ENCODE assay signal across 8 cellular contexts in the genomic region with DNA sequence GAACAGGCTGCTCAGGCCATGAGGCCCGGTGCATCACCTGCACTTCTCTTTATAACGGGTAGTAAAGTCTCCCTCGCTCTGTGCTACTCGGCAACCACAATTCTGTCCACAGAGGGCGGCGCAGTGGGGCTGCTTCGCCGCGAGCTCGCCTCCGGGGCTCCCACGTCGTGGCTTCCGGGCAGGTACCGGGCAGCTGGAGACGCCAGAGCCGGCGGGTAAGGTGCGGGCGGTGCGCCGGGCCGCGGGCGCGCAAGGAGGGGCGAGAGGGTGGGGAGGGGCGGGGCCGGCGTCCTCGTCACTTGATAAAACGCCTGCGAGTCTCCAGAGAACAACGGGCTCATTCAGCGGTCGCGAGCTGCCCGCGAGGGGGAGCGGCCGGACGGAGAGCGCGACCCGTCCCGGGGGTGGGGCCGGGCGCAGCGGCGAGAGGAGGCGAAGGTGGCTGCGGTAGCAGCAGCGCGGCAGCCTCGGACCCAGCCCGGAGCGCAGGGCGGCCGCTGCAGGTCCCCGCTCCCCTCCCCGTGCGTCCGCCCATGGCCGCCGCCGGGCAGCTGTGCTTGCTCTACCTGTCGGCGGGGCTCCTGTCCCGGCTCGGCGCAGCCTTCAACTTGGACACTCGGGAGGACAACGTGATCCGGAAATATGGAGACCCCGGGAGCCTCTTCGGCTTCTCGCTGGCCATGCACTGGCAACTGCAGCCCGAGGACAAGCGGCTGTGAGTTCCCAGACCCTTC. TPM values are rescaled to one million over a fixed set of nuclear protein-coding genes. Genes with fewer than 3 reads are reported as not detected.
DNase-seq lines count a peak whose midpoint lies in the region; ATAC-seq and TF ChIP-seq lines count a peak whose summit lies in the region.

Gene ITGA6, plus strand, starts transcription at position 331 of the 734 bp plus-strand sequence.

- POLR2A ChIA-PET in CD4-positive, alpha-beta T cell (lab: Charles Lee): interaction anchor here (0.6 to 22.8 kb wide), 18 partner anchors 9 to 246 kb away, joined by 3 to 482 read pairs (median 4); no protein-coding TSS in a partner anchor

- DNase-seq in CD4-positive, alpha-beta T cell: peak; percentile 65 to 77 (median 70)
- DNase-seq in NOMO-1 treated with DMSO at 0.1 percent for 48 hours (lab: John Stamatoyannopoulos, UW; ENCODE audit: unreplicated experiment): peak; percentile 62
- peak; percentile 62 for DNase-seq in activated T-cell treated with anti-CD3 and anti-CD28 coated beads for 1 hour (ENCODE audit: low read depth)
- DNase-seq in endothelial cell (ENCODE audit: low spot score): peak; percentile 73
- DNase-seq in midbrain (lab: John Stamatoyannopoulos, UW): peak; percentile 82
- peak; percentile 44 to 67 for DNase-seq in stimulated activated CD8-positive, alpha-beta memory T cell treated with anti-CD3 and anti-CD28 coated beads, Interleukin-15, amount 100 ng/mL, for 4 hours (ENCODE audit: low read depth in 2 of 2)

- H3K9me3 ChIP-seq in CD4-positive, alpha-beta T cell (ENCODE audit: control insufficient read depth, low read length): no peaks in the 10 kb centered on the region

- peak within 1 kb of the TSS; percentile 74 for H3K27ac ChIP-seq in CD4-positive, alpha-beta T cell (ENCODE audit: low read depth, low read length)

- peak within 1 kb of the TSS; percentile 93 for H3K4me3 Mint-ChIP-seq in CD4-positive, alpha-beta T cell
- H3K4me3 Mint-ChIP-seq in endothelial cell (ENCODE audit: unreplicated experiment): peak within 1 kb of the TSS; percentile 88

- peak within 1 kb of the TSS; percentile 89 for H3K27ac Mint-ChIP-seq in CD4-positive, alpha-beta T cell
- no peak within 1 kb of the TSS for H3K27ac Mint-ChIP-seq in endothelial cell (ENCODE audit: unreplicated experiment)

- peaks cover 45% of the 10 kb centered on the region for H3K4me1 Mint-ChIP-seq in CD4-positive, alpha-beta T cell (ENCODE audit: low read depth)
- H3K4me1 Mint-ChIP-seq in endothelial cell (ENCODE audit: unreplicated experiment): peaks cover 20% of the 10 kb centered on the region

- intact Hi-C loops in CD4-positive, alpha-beta T cell (cut with DNase I, micrococcal nuclease): loop anchor here in 1 of 2 experiments (5.0 kb wide), 2 partner anchors 125 to 510 kb away; no protein-coding TSS in a partner anchor

- no peak for TF ChIP-seq CTCF in CD4-positive, alpha-beta T cell (IDR thresholded peaks at IDR 0.05)
- TF ChIP-seq CTCF in endothelial cell (IDR thresholded peaks at IDR 0.05; ENCODE audit: unreplicated experiment): no peak

- no peaks in the 10 kb centered on the region for H3K27me3 Mint-ChIP-seq in CD4-positive, alpha-beta T cell
- peaks cover 3% of the 10 kb centered on the region for H3K27me3 Mint-ChIP-seq in endothelial cell (ENCODE audit: unreplicated experiment)

- no peaks in the 10 kb centered on the region for H3K9me3 Mint-ChIP-seq in CD4-positive, alpha-beta T cell
- H3K9me3 Mint-ChIP-seq in endothelial cell (ENCODE audit: unreplicated experiment): no peaks in the 10 kb centered on the region

- H3K27me3 ChIP-seq in CD4-positive, alpha-beta T cell (ENCODE audit: control insufficient read depth, insufficient read depth, low read length): no peaks in the 10 kb centered on the region

- peak; percentile 73 for ATAC-seq in CD4-positive, alpha-beta T cell (ENCODE audit: poor library complexity)
- ATAC-seq in HG02852 (IDR thresholded peaks at IDR 0.05; ENCODE audit: unreplicated experiment): peak; percentile 46
- ATAC-seq in GM19328 (IDR thresholded peaks at IDR 0.05; ENCODE audit: unreplicated experiment): no peak

- peaks cover 17% of the 10 kb centered on the region for H3K36me3 Mint-ChIP-seq in CD4-positive, alpha-beta T cell (ENCODE audit: low read depth)
- H3K36me3 Mint-ChIP-seq in endothelial cell (ENCODE audit: low read depth, unreplicated experiment): no peaks in the 10 kb centered on the region

- CTCF ChIA-PET in CD4-positive, alpha-beta T cell (lab: Charles Lee): interaction anchor here (1.0 to 14.8 kb wide), 10 partner anchors 9 to 300 kb away, joined by 3 to 282 read pairs (median 6); no protein-coding TSS in a partner anchor

RNA-seq across cellular contexts. Expression of gene ITGA6, which starts in this region (rescaled TPM):
- 10 to 100 TPM; 53.5 to 58.0 TPM for total RNA-seq in CD4-positive, alpha-beta T cell
- total RNA-seq in endothelial cell (ENCODE audit: unreplicated experiment): 34.0 TPM
